Comparison of ENCODE assay signal across 8 cellular contexts in genomic region chr19:56080669-56081401, GRCh38. TPM values are rescaled to one million over a fixed set of nuclear protein-coding genes. Genes with fewer than 3 reads are reported as not detected.
A peak's percentile ranks its signal among the peaks of the same experiment; 100 is the strongest.
DNase-seq lines count a peak whose midpoint lies in the region; ATAC-seq, FAIRE-seq and TF ChIP-seq lines count a peak whose summit lies in the region.

No MANE protein-coding gene starts in this region.

- CTCF ChIA-PET in activated CD8-positive, alpha-beta memory T cell treated with anti-CD3 and anti-CD28 coated beads, Interleukin-2, amount 10 ng/mL, durations not matched to agents 7 days and 5 days (lab: Charles Lee), result interaction anchor here (0.9 to 2.7 kb wide), 14 partner anchors 10 to 449 kb away, joined by 3 to 21 read pairs (median 4); partner anchors contain the start of gene GALP

- peak overlapping the region; percentile 35 for H3K4me3 ChIP-seq in epithelial cell of esophagus (ENCODE audit: low read length)

- peaks cover 9% of the 10 kb centered on the region for H3K4me1 Mint-ChIP-seq in activated CD8-positive, alpha-beta memory T cell treated with anti-CD3 and anti-CD28 coated beads, Interleukin-2, amount 10 ng/mL, durations not matched to agents 7 days and 5 days

- H3K9me3 Mint-ChIP-seq in activated CD8-positive, alpha-beta memory T cell treated with anti-CD3 and anti-CD28 coated beads, Interleukin-2, amount 10 ng/mL, durations not matched to agents 7 days and 5 days (ENCODE audit: low read depth), result no peaks in the 10 kb centered on the region

- H3K27me3 Mint-ChIP-seq in activated CD8-positive, alpha-beta memory T cell treated with anti-CD3 and anti-CD28 coated beads, Interleukin-2, amount 10 ng/mL, durations not matched to agents 7 days and 5 days, result peaks cover 8% of the 10 kb centered on the region

- peak overlapping the region; percentile 64 for H3K4me3 Mint-ChIP-seq in activated CD8-positive, alpha-beta memory T cell treated with anti-CD3 and anti-CD28 coated beads, Interleukin-2, amount 10 ng/mL, durations not matched to agents 7 days and 5 days

- peak; percentile 85 for FAIRE-seq in GM18507 (lab: Jason Lieb, UNC)

- TF ChIP-seq CTCF in epithelial cell of esophagus (IDR thresholded peaks at IDR 0.05; ENCODE audit: insufficient read depth, low read depth, low read length, missing control alignments), result peak; percentile 47

- peak; percentile 73 for ATAC-seq in HG03280 (IDR thresholded peaks at IDR 0.05; ENCODE audit: unreplicated experiment)
- ATAC-seq in activated CD8-positive, alpha-beta memory T cell treated with anti-CD3 and anti-CD28 coated beads, Interleukin-2, amount 10 ng/mL, durations not matched to agents 7 days and 5 days, result peak; percentile 70

- H3K36me3 Mint-ChIP-seq in activated CD8-positive, alpha-beta memory T cell treated with anti-CD3 and anti-CD28 coated beads, Interleukin-2, amount 10 ng/mL, durations not matched to agents 7 days and 5 days, result no peaks in the 10 kb centered on the region

- H3K27ac Mint-ChIP-seq in activated CD8-positive, alpha-beta memory T cell treated with anti-CD3 and anti-CD28 coated beads, Interleukin-2, amount 10 ng/mL, durations not matched to agents 7 days and 5 days, result peak overlapping the region; percentile 25

- DNase-seq in 8988T (peak; percentile 67), GM18507 (ENCODE audit: extremely low spot score, insufficient read length, low read depth) (peak; percentile 78), NCI-H82 (lab: John Stamatoyannopoulos, UW) (peak; percentile 87), epithelial cell of esophagus (ENCODE audit: low read depth) (peak; percentile 67), mucosa of gallbladder (ENCODE audit: low spot score) (peak; percentile 76)
- DNase-seq in activated CD8-positive, alpha-beta memory T cell treated with anti-CD3 and anti-CD28 coated beads, Interleukin-2, amount 10 ng/mL, durations not matched to agents 7 days and 5 days, result peak; percentile 77
- DNase-seq in stimulated activated CD8-positive, alpha-beta memory T cell treated with anti-CD3 and anti-CD28 coated beads, Interleukin-4, amount 100 ng/mL, for 1 hour (ENCODE audit: low read depth in 2 of 2, low spot score in 1 of 2), result peak; percentile 44 to 45

RNA-seq across cellular contexts. Expression of gene ZNF787, which starts 40.3 kb away (rescaled TPM):
- 10 to 100 TPM; 34.7 to 36.7 TPM for total RNA-seq in activated CD8-positive, alpha-beta memory T cell treated with anti-CD3 and anti-CD28 coated beads, Interleukin-2, amount 10 ng/mL, durations not matched to agents 7 days and 5 days
- 38.2 TPM for total RNA-seq in mucosa of gallbladder

Comparison
In these comparisons a context has a peak if more than half of its experiments do, and no peak if none do; other contexts are left out.
1. Peak in every context shown above with its lines: DNase-seq, ATAC-seq and H3K4me3 ChIP-seq.